In the genomic region with DNA sequence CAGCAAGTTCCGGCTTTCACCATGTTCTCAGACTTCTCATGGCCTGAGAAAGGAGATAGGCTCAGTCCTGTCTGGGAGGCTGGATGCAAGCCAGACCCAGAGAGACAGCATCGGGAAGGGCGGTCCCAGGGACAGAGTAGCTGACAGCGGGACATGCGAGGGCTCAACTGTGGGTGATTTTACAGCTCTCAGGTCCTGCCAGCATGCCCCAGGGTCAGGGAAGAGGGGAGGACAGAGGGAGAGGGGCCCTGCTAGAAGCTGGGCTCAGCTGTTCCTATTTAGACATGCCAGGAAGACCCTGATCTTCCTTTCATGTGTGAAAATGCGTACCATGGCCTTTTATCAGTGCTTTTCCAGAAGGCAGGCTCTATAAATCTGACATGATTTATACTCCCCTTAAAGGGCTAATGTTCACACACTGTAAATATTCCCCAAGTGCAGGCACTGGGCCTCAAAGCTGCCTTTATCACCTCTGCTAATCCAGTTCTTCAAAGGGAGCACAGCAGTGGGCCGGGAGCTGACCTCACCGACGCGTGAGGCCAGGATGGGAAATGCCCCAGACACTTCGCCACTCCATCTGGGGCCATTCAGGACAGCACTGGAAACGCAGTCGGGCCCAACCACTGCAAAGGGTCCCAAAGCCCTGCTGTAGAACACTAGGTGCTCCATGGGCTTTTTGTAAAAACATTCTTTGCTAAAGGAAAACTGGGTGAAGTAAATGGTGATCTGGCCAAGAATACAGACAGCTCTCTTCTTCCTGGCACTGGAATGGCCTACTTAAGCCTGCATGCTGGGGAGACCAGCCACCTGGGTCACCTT, we compare ENCODE assay signal across 22 cellular contexts.
A peak's percentile ranks its signal among the peaks of the same experiment; 100 is the strongest.
DNase-seq lines count a peak whose midpoint lies in the region; ATAC-seq and TF ChIP-seq lines count a peak whose summit lies in the region.
"Had no signal": no experiment of that assay in that cellular context is flagged by ENCODE, and none has a peak within 500 bp of the region (broad histone marks: within the 10 kb centered on the region; RNA-seq: fewer than 3 reads in every experiment).

No MANE protein-coding gene starts in this region.

- H3K79me1 ChIP-seq in trophoblast cell (ENCODE audit: low read length) = peaks cover 11% of the 10 kb centered on the region

- H3K79me2 ChIP-seq in SK-N-SH (ENCODE audit: insufficient read depth) (no peaks in the 10 kb centered on the region), trophoblast cell (ENCODE audit: control insufficient read depth, insufficient read depth, low read length, poor library complexity) (peaks cover 1% of the 10 kb centered on the region)

- peak overlapping the region; percentile 47 for H3K18ac ChIP-seq in trophoblast cell (ENCODE audit: low read length)

- H3K4me1 ChIP-seq in HEK293 (ENCODE audit: control insufficient read depth, insufficient read depth, low read length) (peaks cover 32% of the 10 kb centered on the region), SK-N-SH (ENCODE audit: control insufficient read depth in 1 of 2, insufficient read depth in 2 of 2, low read depth in 1 of 2, low read length in 1 of 2) (peaks cover 6 to 43% of the 10 kb centered on the region in 2 experiments; a peak in 3 of 4 replicates), right cardiac atrium (ENCODE audit: control insufficient read depth, insufficient read depth, low read length) (peaks cover 2% of the 10 kb centered on the region), trophoblast cell (ENCODE audit: control insufficient read depth in 1 of 2, insufficient read depth in 2 of 2, low read length in 2 of 2) (peaks cover 22 to 27% of the 10 kb centered on the region in 2 experiments), upper lobe of left lung (no peaks in the 10 kb centered on the region)
- H3K4me1 ChIP-seq: gastrocnemius medialis had no signal

- H2BK120ac ChIP-seq in trophoblast cell (ENCODE audit: insufficient read depth, low read length, poor library complexity) = peak overlapping the region; percentile 81

- no peak overlapping the region for H3K9ac ChIP-seq in SK-N-SH
- no peak overlapping the region for H3K9ac ChIP-seq in trophoblast cell (ENCODE audit: low read length)

- CTCF ChIA-PET in HEK293 (lab: Yijun Ruan, JAX) = interaction anchor here (0.6 to 7.1 kb wide), 7 partner anchors 14 to 384 kb away, joined by 3 to 69 read pairs (median 4); no protein-coding TSS in a partner anchor
- CTCF ChIA-PET in SK-N-SH (lab: Yijun Ruan, JAX) = interaction anchor here (0.9 to 11.6 kb wide), 7 partner anchors 10 to 367 kb away, joined by 3 to 276 read pairs (median 4); no protein-coding TSS in a partner anchor

- peak overlapping the region; percentile 47 for H4K8ac ChIP-seq in trophoblast cell (ENCODE audit: low read depth, low read length)

- no peaks in the 10 kb centered on the region for H4K20me1 ChIP-seq in SK-N-SH (ENCODE audit: insufficient read depth)

- no peak overlapping the region for H3K23ac ChIP-seq in trophoblast cell (ENCODE audit: low read length)

- peaks cover 2% of the 10 kb centered on the region for H3F3A ChIP-seq in SK-N-SH (replicated peaks; ENCODE audit: insufficient read depth)

- peak overlapping the region; percentile 68 for H2BK12ac ChIP-seq in trophoblast cell (ENCODE audit: low read length)

- TF ChIP-seq RAD21 in SK-N-SH (IDR thresholded peaks at IDR 0.05; ENCODE audit: low read length) = no peak

- intact Hi-C loops in right cardiac atrium (cut with DNase I) = loop anchor here in 1 of 4 donors (5.0 kb wide), 1 partner anchor 367 kb away; no protein-coding TSS in a partner anchor

- TF ChIP-seq CTCF in HEK293 (tag by site-specific recombination; IDR thresholded peaks at IDR 0.05) = no peak; the same call in 1 of the 2 replicates
- no peak for TF ChIP-seq CTCF in SK-N-SH (IDR thresholded peaks at IDR 0.05)
- TF ChIP-seq CTCF in upper lobe of left lung (IDR thresholded peaks at IDR 0.05) = no peak

- H3K27me3 ChIP-seq in SK-N-SH (ENCODE audit: insufficient read depth) (no peaks in the 10 kb centered on the region), right cardiac atrium (ENCODE audit: control insufficient read depth, insufficient read depth) (no peaks in the 10 kb centered on the region), trophoblast cell (ENCODE audit: insufficient read depth, low read length) (no peaks in the 10 kb centered on the region), upper lobe of left lung (no peaks in the 10 kb centered on the region)
- H3K27me3 ChIP-seq: body of pancreas, esophagus muscularis mucosa, gastrocnemius medialis had no signal

- TF ChIP-seq POLR2A in upper lobe of left lung (IDR thresholded peaks at IDR 0.05) = no peak

- H3K9me3 ChIP-seq in HEK293 (ENCODE audit: control insufficient read depth, insufficient read depth, low read depth, low read length) (no peaks in the 10 kb centered on the region), SK-N-SH (no peaks in the 10 kb centered on the region), right cardiac atrium (ENCODE audit: control insufficient read depth, low read length) (no peaks in the 10 kb centered on the region), trophoblast cell (ENCODE audit: insufficient read depth, low read depth, low read length) (no peaks in the 10 kb centered on the region), upper lobe of left lung (no peaks in the 10 kb centered on the region)
- H3K9me3 ChIP-seq: body of pancreas, esophagus muscularis mucosa, gastrocnemius medialis had no signal

- TF ChIP-seq EP300 in SK-N-SH (IDR thresholded peaks at IDR 0.05; ENCODE audit: borderline replicate concordance in 1 of 2, low read depth in 1 of 2, low read length in 1 of 2) = peak in 1 of 2 experiments; percentile 68; a peak in 2 of 4 replicates
- TF ChIP-seq EP300 in upper lobe of left lung (IDR thresholded peaks at IDR 0.05) = no peak

- POLR2A ChIA-PET in HEK293 (lab: Yijun Ruan, JAX) = interaction anchor here (1.2 kb wide), 1 partner anchor 63 kb away, joined by 3 read pairs; no protein-coding TSS in a partner anchor
- POLR2A ChIA-PET in SK-N-SH (lab: Yijun Ruan, JAX) = interaction anchor here (0.5 to 1.4 kb wide), 2 partner anchors 147 to 370 kb away, joined by 3 to 4 read pairs; no protein-coding TSS in a partner anchor

- H3K4me2 ChIP-seq in SK-N-SH = no peak overlapping the region
- no peak overlapping the region for H3K4me2 ChIP-seq in trophoblast cell (ENCODE audit: low read length)

- H3K4ac ChIP-seq in trophoblast cell (ENCODE audit: low read depth, low read length) = peak overlapping the region; percentile 31

- H4K91ac ChIP-seq in trophoblast cell (ENCODE audit: low read depth, low read length) = peak overlapping the region; percentile 87

- no peak overlapping the region for H2AFZ ChIP-seq in SK-N-SH (ENCODE audit: low read depth)
- H2AFZ ChIP-seq in trophoblast cell (ENCODE audit: insufficient read depth, low read length, poor library complexity) = peak overlapping the region; percentile 17

- 84% methylated on average over 10 of the region's 13 CpGs for WGBS in SK-N-SH (ENCODE audit: low lambda C conversion rate)
- WGBS in right cardiac atrium = 30% methylated on average over 13 of the region's 13 CpGs
- WGBS in trophoblast cell (ENCODE audit: extremely low coverage, insufficient coverage, insufficient read length) = no CpG with 5 or more reads among the region's 13 CpGs
- WGBS in upper lobe of left lung, 2 donors = 49 to 57% methylated on average over 13 of the region's 13 CpGs

- ATAC-seq in right cardiac atrium (peak; percentile 65 to 70), upper lobe of left lung (ENCODE audit: low FRiP score in 2 of 2) (no peak)
- ATAC-seq: activated naive CD8-positive, alpha-beta T cell treated with anti-CD3 and anti-CD28 coated beads, Interleukin-2, amount 50 U/mL, for 24 hours; body of pancreas; effector memory CD8-positive, alpha-beta T cell; gastrocnemius medialis; GM12878; naive thymus-derived CD8-positive, alpha-beta T cell had no signal

- H3K14ac ChIP-seq in trophoblast cell (ENCODE audit: low read length) = peak overlapping the region; percentile 60

- H3K4me3 ChIP-seq in HEK293 (ENCODE audit: low read depth, low read length) = no peak overlapping the region
- H3K4me3 ChIP-seq in SK-N-SH (ENCODE audit: low read depth in 2 of 2, low read length in 1 of 2) = no peak overlapping the region
- no peak overlapping the region for H3K4me3 ChIP-seq in right cardiac atrium (ENCODE audit: low read length)
- no peak overlapping the region for H3K4me3 ChIP-seq in trophoblast cell (ENCODE audit: low read depth, low read length)
- no peak overlapping the region for H3K4me3 ChIP-seq in upper lobe of left lung
- H3K4me3 ChIP-seq: body of pancreas, esophagus muscularis mucosa, gastrocnemius medialis, GM12878 had no signal

- H2AK5ac ChIP-seq in trophoblast cell (ENCODE audit: low read length) = peak overlapping the region; percentile 42

- DNase-seq in SK-N-SH (peak; percentile 62), right cardiac atrium (peak; percentile 33 to 79 (median 77)), trophoblast cell (no peak), SIG-M5 (lab: John Stamatoyannopoulos, UW) (no peak), DMS 273 (lab: John Stamatoyannopoulos, UW; ENCODE audit: unreplicated experiment) (no peak), upper lobe of left lung (no peak)
- no peak for DNase-seq in stimulated activated CD4-positive, alpha-beta T cell treated with anti-CD3 and anti-CD28 coated beads, Interleukin-2, amount 100 ng/mL, for 48 hours
- DNase-seq: activated B cell treated with CpG ODN at 0.5 μM for 24 hours; activated CD4-positive, alpha-beta T cell treated with anti-CD3 and anti-CD28 coated beads, Interleukin-2, amount 50 U/mL, for 48 hours; activated CD8-positive, alpha-beta memory T cell treated with anti-CD3 and anti-CD28 coated beads, Interleukin-2, amount 50 U/mL, for 48 hours; activated naive CD8-positive, alpha-beta T cell treated with anti-CD3 and anti-CD28 coated beads, Interleukin-2, amount 50 U/mL, for 24 hours; body of pancreas; DMS53; effector memory CD8-positive, alpha-beta T cell; gastrocnemius medialis; IMR-90; naive thymus-derived CD8-positive, alpha-beta T cell; stimulated activated naive CD4-positive, alpha-beta T cell; T1000 had no signal

- H3K36me3 ChIP-seq in HEK293 (ENCODE audit: control insufficient read depth in 2 of 2, insufficient read depth in 1 of 2, low read length in 2 of 2) (no peaks in the 10 kb centered on the region), SK-N-SH (replicated peaks in 1 of 2; ENCODE audit: control insufficient read depth in 1 of 2, insufficient read depth in 2 of 2, low read length in 1 of 2) (no peaks in the 10 kb centered on the region), trophoblast cell (ENCODE audit: control insufficient read depth in 1 of 2, insufficient read depth in 2 of 2, low read length in 2 of 2) (no peaks in the 10 kb centered on the region), upper lobe of left lung (no peaks in the 10 kb centered on the region)
- H3K36me3 ChIP-seq: esophagus muscularis mucosa, gastrocnemius medialis had no signal

- H3K9me2 ChIP-seq in SK-N-SH = no peaks in the 10 kb centered on the region

- H2BK5ac ChIP-seq in trophoblast cell (ENCODE audit: low read depth, low read length, poor library complexity) = peak overlapping the region; percentile 81

- no peak overlapping the region for H4K12ac ChIP-seq in trophoblast cell (ENCODE audit: low read depth, low read length)

- H3K27ac ChIP-seq in HEK293 (ENCODE audit: extremely low read depth, low read depth, low read length) (peak overlapping the region; percentile 83), SK-N-SH (ENCODE audit: low read depth in 2 of 2, low read length in 1 of 2) (peak overlapping the region in 1 of 2 experiments; percentile 68; a peak in 2 of 4 replicates), right cardiac atrium (ENCODE audit: low read length) (no peak overlapping the region), trophoblast cell (ENCODE audit: low read depth, low read length) (peak overlapping the region; percentile 62), upper lobe of left lung (no peak overlapping the region)
- H3K27ac ChIP-seq: body of pancreas, esophagus muscularis mucosa, gastrocnemius medialis had no signal

Comparison
In these comparisons a context has a peak if more than half of its experiments do, and no peak if none do; other contexts are left out.
1. H3K27ac ChIP-seq: peak in HEK293 (single experiment) and trophoblast cell (single experiment); none in right cardiac atrium (single experiment) and upper lobe of left lung (0 of 4).
2. DNase-seq: peak in SK-N-SH (single experiment) and right cardiac atrium (3 of 3); none in trophoblast cell (0 of 2), SIG-M5 (single experiment), stimulated activated CD4-positive, alpha-beta T cell treated with anti-CD3 and anti-CD28 coated beads, Interleukin-2, amount 100 ng/mL, for 48 hours (0 of 2), DMS 273 (single experiment) and upper lobe of left lung (0 of 2).
3. ATAC-seq: peak in right cardiac atrium (2 of 2); none in upper lobe of left lung (0 of 2).